Comparison of ENCODE assay signal across 8 cellular contexts in genomic region chr18:3623769-3624545, GRCh38.
A peak's percentile ranks its signal among the peaks of the same experiment; 100 is the strongest.
DNase-seq lines count a peak whose midpoint lies in the region; ATAC-seq and TF ChIP-seq lines count a peak whose summit lies in the region.

No MANE protein-coding gene starts in this region.

- peak overlapping the region; percentile 83 for H3K27ac Mint-ChIP-seq in activated naive CD4-positive, alpha-beta T cell treated with anti-CD3 and anti-CD28 coated beads, Interleukin-2, amount 10 ng/mL, durations not matched to agents 7 days and 5 days

- intact Hi-C loops in posterior vena cava (cut with DNase I) = no loop called here

- ATAC-seq in HG03196 (IDR thresholded peaks at IDR 0.05; ENCODE audit: unreplicated experiment) = no peak
- ATAC-seq in HG03378 (IDR thresholded peaks at IDR 0.05; ENCODE audit: unreplicated experiment) = no peak

- TF ChIP-seq CTCF in AG10803 (conservative IDR thresholded peaks at IDR 0.05; ENCODE audit: low read length) = no peak

- peak overlapping the region; percentile 47 for H3K4me3 ChIP-seq in AG10803 (ENCODE audit: low read length)

- no peaks in the 10 kb centered on the region for H3K36me3 Mint-ChIP-seq in activated naive CD4-positive, alpha-beta T cell treated with anti-CD3 and anti-CD28 coated beads, Interleukin-2, amount 10 ng/mL, durations not matched to agents 7 days and 5 days

- no peak overlapping the region for H3K4me3 Mint-ChIP-seq in activated naive CD4-positive, alpha-beta T cell treated with anti-CD3 and anti-CD28 coated beads, Interleukin-2, amount 10 ng/mL, durations not matched to agents 7 days and 5 days

- no peaks in the 10 kb centered on the region for H3K9me3 Mint-ChIP-seq in activated naive CD4-positive, alpha-beta T cell treated with anti-CD3 and anti-CD28 coated beads, Interleukin-2, amount 10 ng/mL, durations not matched to agents 7 days and 5 days

- DNase-seq in AG10803 (ENCODE audit: low read depth) (peak; percentile 99), HuH-7 (ENCODE audit: low spot score) (peak; percentile 65), glomerular visceral epithelial cell (ENCODE audit: extremely low spot score) (peak; percentile 98), posterior vena cava (ENCODE audit: low spot score) (peak; percentile 87), COR-L47 (lab: John Stamatoyannopoulos, UW) (no peak)
- no peak for DNase-seq in activated naive CD4-positive, alpha-beta T cell treated with anti-CD3 and anti-CD28 coated beads, Interleukin-2, amount 10 ng/mL, durations not matched to agents 7 days and 5 days

- CTCF ChIA-PET in activated naive CD4-positive, alpha-beta T cell treated with anti-CD3 and anti-CD28 coated beads, Interleukin-2, amount 10 ng/mL, durations not matched to agents 7 days and 5 days (lab: Charles Lee) = interaction anchor here (0.9 to 1.5 kb wide), 3 partner anchors 41 to 42 kb away, joined by 3 to 5 read pairs (median 4); no protein-coding TSS in a partner anchor

- H3K27me3 Mint-ChIP-seq in activated naive CD4-positive, alpha-beta T cell treated with anti-CD3 and anti-CD28 coated beads, Interleukin-2, amount 10 ng/mL, durations not matched to agents 7 days and 5 days = no peaks in the 10 kb centered on the region

- H3K4me1 Mint-ChIP-seq in activated naive CD4-positive, alpha-beta T cell treated with anti-CD3 and anti-CD28 coated beads, Interleukin-2, amount 10 ng/mL, durations not matched to agents 7 days and 5 days = peaks cover 38% of the 10 kb centered on the region

Comparison
In these comparisons a context has a peak if more than half of its experiments do, and no peak if none do; other contexts are left out.
1. DNase-seq: peak in AG10803 (single experiment), HuH-7 (single experiment), glomerular visceral epithelial cell (single experiment) and posterior vena cava (single experiment); none in activated naive CD4-positive, alpha-beta T cell treated with anti-CD3 and anti-CD28 coated beads, Interleukin-2, amount 10 ng/mL, durations not matched to agents 7 days and 5 days (single experiment) and COR-L47 (single experiment).